27 cellular contexts compared by ENCODE assay signal in the genomic region with DNA sequence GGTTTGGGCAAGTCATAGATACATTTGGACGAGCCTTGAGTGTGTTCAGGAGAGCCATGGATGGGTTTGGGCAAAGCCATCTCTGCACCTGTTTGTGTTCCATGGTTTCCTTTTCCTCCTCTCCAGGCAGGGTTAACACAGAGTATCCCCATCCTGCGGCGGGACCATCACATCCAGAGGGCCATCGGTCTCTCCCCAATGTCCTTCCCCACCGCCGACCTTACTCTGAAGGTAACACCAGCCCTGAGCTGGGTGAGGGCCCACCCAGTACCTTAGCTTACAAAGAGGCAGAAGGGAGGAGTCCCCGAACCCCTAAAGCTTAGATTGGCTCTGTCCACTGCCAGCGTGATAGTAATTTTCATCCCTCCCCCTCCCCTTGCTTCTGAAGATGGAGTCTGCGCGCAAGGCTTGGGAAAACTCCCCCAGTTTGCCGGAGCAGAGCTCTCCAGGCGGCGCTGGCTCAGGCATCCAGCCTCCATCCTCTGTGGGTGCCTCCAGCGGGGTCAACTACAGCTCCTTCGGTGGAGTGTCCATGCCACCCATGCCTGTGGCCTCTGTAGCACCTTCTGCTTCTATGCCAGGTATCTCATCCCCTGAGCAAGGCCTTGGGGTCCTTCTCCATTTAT. TPM values are rescaled to one million over a fixed set of nuclear protein-coding genes. Genes with fewer than 3 reads are reported as not detected.
DNase-seq lines count a peak whose midpoint lies in the region; ATAC-seq and TF ChIP-seq lines count a peak whose summit lies in the region.
"Had no signal": no experiment of that assay in that cellular context is flagged by ENCODE, and none has a peak within 500 bp of the region (broad histone marks: within the 10 kb centered on the region; RNA-seq: fewer than 3 reads in every experiment).

No MANE protein-coding gene starts in this region.

- 93% methylated on average over 15 of the region's 15 CpGs for WGBS in right cardiac atrium
- WGBS in sigmoid colon, 2 donors, result 96% methylated on average over 15 of the region's 15 CpGs
- WGBS in testis, 2 donors, result 89 to 93% methylated on average over 15 of the region's 15 CpGs

- DNase-seq in activated T-cell treated with anti-CD3 and anti-CD28 coated beads, Interleukin-2, amount 50 U/mL, for 72 hours, result no peak
- DNase-seq in activated T-cell treated with anti-CD3 and anti-CD28 coated beads for 4 hours (no peak), GM23338 (ENCODE audit: low spot score) (no peak), right cardiac atrium (peak in 1 of 3 donors; percentile 44), sigmoid colon (peak; percentile 40), HAP-1 (ENCODE audit: low spot score in 2 of 2) (no peak), testis (no peak)
- DNase-seq: 8988T; activated CD4-positive, alpha-beta T cell treated with anti-CD3 and anti-CD28 coated beads, Interleukin-2, amount 10 ng/mL, durations not matched to agents 7 days and 5 days; activated naive CD4-positive, alpha-beta T cell treated with anti-CD3 and anti-CD28 coated beads for 36 hours; activated T-cell treated with anti-CD3 and anti-CD28 coated beads, Interleukin-2, amount 50 U/mL, for 4 hours; amygdala; brain microvascular endothelial cell; Calu3; DND-41; GF-D8; GOT3; immature natural killer cell; mesendoderm; NCI-H1694; RPMI8226 had no signal

- H3K27me3 ChIP-seq in GM23338 (ENCODE audit: insufficient read depth) (no peaks in the 10 kb centered on the region), right cardiac atrium (ENCODE audit: control insufficient read depth, insufficient read depth) (no peaks in the 10 kb centered on the region), sigmoid colon (no peaks in the 10 kb centered on the region), HAP-1 (ENCODE audit: low read depth) (no peaks in the 10 kb centered on the region), testis (no peaks in the 10 kb centered on the region)
- H3K27me3 ChIP-seq: brain microvascular endothelial cell had no signal

- in situ Hi-C loops in HAP-1 (cut with MboI; ENCODE audit: low sequenced_read_pairs), result no loop called here

- TF ChIP-seq EP300 in sigmoid colon (IDR thresholded peaks at IDR 0.05), result no peak

- no peaks in the 10 kb centered on the region for H3K9me2 ChIP-seq in GM23338 (ENCODE audit: insufficient read depth)

- H3K27ac ChIP-seq in GM23338 (ENCODE audit: low read depth) (no peak overlapping the region), right cardiac atrium (ENCODE audit: low read length) (peak overlapping the region; percentile 12), sigmoid colon (peak overlapping the region; percentile 72 to 81 (median 78)), testis (no peak overlapping the region)
- H3K27ac ChIP-seq: brain microvascular endothelial cell, SK-N-MC had no signal

- H2AFZ ChIP-seq in GM23338, result no peak overlapping the region

- H3K36me3 ChIP-seq in GM23338 (ENCODE audit: insufficient read depth) (peaks cover 60% of the 10 kb centered on the region), sigmoid colon (peaks cover 64 to 97% (median 89%) of the 10 kb centered on the region in 4 donors), HAP-1 (replicated peaks) (peaks cover 98% of the 10 kb centered on the region), testis (ENCODE audit: low read depth, missing control alignments) (no peaks in the 10 kb centered on the region)

- no peak for ATAC-seq in activated T-cell treated with anti-CD3 and anti-CD28 coated beads, Interleukin-2, amount 50 U/mL, for 72 hours (replicated peaks in 1 of 2)
- ATAC-seq in GM23338 (no peak), right cardiac atrium (no peak), GM19467 (IDR thresholded peaks at IDR 0.05; ENCODE audit: unreplicated experiment) (no peak)
- ATAC-seq: activated T-cell treated with anti-CD3 and anti-CD28 coated beads, Interleukin-2, amount 50 U/mL, for 4 hours; stimulated activated memory B cell treated with anti-CD40 and anti-IgM and Interleukin-4, amounts not matched to agents 10 μg/mL and 1 μg/mL and 100 μg/mL, for 72 hours; WTC11 had no signal

- intact Hi-C loops in right cardiac atrium (cut with DNase I) (no loop called here), sigmoid colon (cut with DNase I) (loop anchor here (5.0 kb wide), 1 partner anchor 62 kb away; no protein-coding TSS in a partner anchor), testis (cut with DNase I; ENCODE audit: low total_unique reads) (no loop called here)

- no peaks in the 10 kb centered on the region for H3K9me3 Mint-ChIP-seq in activated T-cell treated with anti-CD3 and anti-CD28 coated beads, Interleukin-2, amount 50 U/mL, for 72 hours
- H3K9me3 Mint-ChIP-seq in GM23338, result no peaks in the 10 kb centered on the region
- H3K9me3 Mint-ChIP-seq: activated CD4-positive, alpha-beta T cell treated with anti-CD3 and anti-CD28 coated beads, Interleukin-2, amount 10 ng/mL, durations not matched to agents 7 days and 5 days; activated naive CD4-positive, alpha-beta T cell treated with anti-CD3 and anti-CD28 coated beads for 36 hours; activated T-cell treated with anti-CD3 and anti-CD28 coated beads, Interleukin-2, amount 50 U/mL, for 4 hours; IgD-negative memory B cell; immature natural killer cell; stimulated activated memory B cell treated with anti-CD40 and anti-IgM and Interleukin-4, amounts not matched to agents 10 μg/mL and 1 μg/mL and 100 μg/mL, for 72 hours; WTC11 had no signal

- H3K4me1 Mint-ChIP-seq in activated T-cell treated with anti-CD3 and anti-CD28 coated beads, Interleukin-2, amount 50 U/mL, for 72 hours (ENCODE audit: low read depth), result peaks cover 7% of the 10 kb centered on the region
- no peaks in the 10 kb centered on the region; the same call in 2 of the 3 replicates for H3K4me1 Mint-ChIP-seq in GM23338
- H3K4me1 Mint-ChIP-seq: activated CD4-positive, alpha-beta T cell treated with anti-CD3 and anti-CD28 coated beads, Interleukin-2, amount 10 ng/mL, durations not matched to agents 7 days and 5 days; CD14-positive monocyte; stimulated activated memory B cell treated with anti-CD40 and anti-IgM and Interleukin-4, amounts not matched to agents 10 μg/mL and 1 μg/mL and 100 μg/mL, for 72 hours; WTC11 had no signal

- H3K4me2 ChIP-seq in GM23338, result no peak overlapping the region

- peaks cover 15% of the 10 kb centered on the region for H3K79me2 ChIP-seq in GM23338 (replicated peaks; ENCODE audit: insufficient read depth)

- H3K4me3 ChIP-seq in GM23338, result no peak overlapping the region
- H3K4me3 ChIP-seq in right cardiac atrium (ENCODE audit: low read length), result no peak overlapping the region
- H3K4me3 ChIP-seq in sigmoid colon, result no peak overlapping the region
- H3K4me3 ChIP-seq in HAP-1, result no peak overlapping the region
- H3K4me3 ChIP-seq in testis, result no peak overlapping the region
- H3K4me3 ChIP-seq: SK-N-MC had no signal

- H3F3A ChIP-seq in GM23338 (replicated peaks; ENCODE audit: low read depth), result peaks cover 31% of the 10 kb centered on the region

- H3K4me1 ChIP-seq in GM23338 (ENCODE audit: insufficient read depth) (no peaks in the 10 kb centered on the region), right cardiac atrium (ENCODE audit: control insufficient read depth, insufficient read depth, low read length) (peaks cover 4% of the 10 kb centered on the region), sigmoid colon (peaks cover 0 to 35% (median 16%) of the 10 kb centered on the region in 4 donors), HAP-1 (no peaks in the 10 kb centered on the region), testis (no peaks in the 10 kb centered on the region)

- no peaks in the 10 kb centered on the region for H3K27me3 Mint-ChIP-seq in activated T-cell treated with anti-CD3 and anti-CD28 coated beads, Interleukin-2, amount 50 U/mL, for 72 hours (ENCODE audit: low read depth)
- H3K27me3 Mint-ChIP-seq in GM23338 (ENCODE audit: insufficient read depth, low read depth, poor library complexity), result peaks cover 28% of the 10 kb centered on the region
- H3K27me3 Mint-ChIP-seq: activated CD4-positive, alpha-beta T cell treated with anti-CD3 and anti-CD28 coated beads, Interleukin-2, amount 10 ng/mL, durations not matched to agents 7 days and 5 days; IgD-negative memory B cell; stimulated activated memory B cell treated with anti-CD40 and anti-IgM and Interleukin-4, amounts not matched to agents 10 μg/mL and 1 μg/mL and 100 μg/mL, for 72 hours had no signal

- peaks cover 17 to 33% of the 10 kb centered on the region in 2 donors for H3K36me3 Mint-ChIP-seq in activated T-cell treated with anti-CD3 and anti-CD28 coated beads, Interleukin-2, amount 50 U/mL, for 72 hours (ENCODE audit: insufficient read depth in 2 of 2)
- H3K36me3 Mint-ChIP-seq in GM23338 (ENCODE audit: low read depth), result peaks cover 99% of the 10 kb centered on the region

- no peaks in the 10 kb centered on the region for H3K9me3 ChIP-seq in right cardiac atrium (ENCODE audit: control insufficient read depth, low read length)
- H3K9me3 ChIP-seq in sigmoid colon, result no peaks in the 10 kb centered on the region
- no peaks in the 10 kb centered on the region for H3K9me3 ChIP-seq in HAP-1
- no peaks in the 10 kb centered on the region for H3K9me3 ChIP-seq in testis

- H3K27ac Mint-ChIP-seq in activated T-cell treated with anti-CD3 and anti-CD28 coated beads, Interleukin-2, amount 50 U/mL, for 72 hours, result peak overlapping the region; percentile 44
- peak overlapping the region; percentile 86; the same call in 1 of the 2 replicates for H3K27ac Mint-ChIP-seq in GM23338
- H3K27ac Mint-ChIP-seq: activated CD4-positive, alpha-beta T cell treated with anti-CD3 and anti-CD28 coated beads, Interleukin-2, amount 10 ng/mL, durations not matched to agents 7 days and 5 days; activated naive CD4-positive, alpha-beta T cell treated with anti-CD3 and anti-CD28 coated beads for 36 hours; stimulated activated memory B cell treated with anti-CD40 and anti-IgM and Interleukin-4, amounts not matched to agents 10 μg/mL and 1 μg/mL and 100 μg/mL, for 72 hours; WTC11 had no signal

- H4K20me1 ChIP-seq in GM23338 (replicated peaks; ENCODE audit: insufficient read depth), result peaks cover 4% of the 10 kb centered on the region

- TF ChIP-seq CTCF in GM23338 (conservative IDR thresholded peaks at IDR 0.05; ENCODE audit: low read depth in 2 of 2) (no peak), sigmoid colon (IDR thresholded peaks at IDR 0.05) (no peak), testis (IDR thresholded peaks at IDR 0.05) (no peak)

- TF ChIP-seq POLR2A in sigmoid colon (IDR thresholded peaks at IDR 0.05), result no peak
- no peak for TF ChIP-seq POLR2A in testis (IDR thresholded peaks at IDR 0.05)

- no peak overlapping the region for H3K4me3 Mint-ChIP-seq in activated T-cell treated with anti-CD3 and anti-CD28 coated beads, Interleukin-2, amount 50 U/mL, for 72 hours
- H3K4me3 Mint-ChIP-seq in GM23338, result no peak overlapping the region
- H3K4me3 Mint-ChIP-seq: activated CD4-positive, alpha-beta T cell treated with anti-CD3 and anti-CD28 coated beads, Interleukin-2, amount 10 ng/mL, durations not matched to agents 7 days and 5 days; activated naive CD4-positive, alpha-beta T cell treated with anti-CD3 and anti-CD28 coated beads for 36 hours; activated T-cell treated with anti-CD3 and anti-CD28 coated beads, Interleukin-2, amount 50 U/mL, for 4 hours; CD14-positive monocyte; IgD-negative memory B cell; immature natural killer cell; stimulated activated memory B cell treated with anti-CD40 and anti-IgM and Interleukin-4, amounts not matched to agents 10 μg/mL and 1 μg/mL and 100 μg/mL, for 72 hours; WTC11 had no signal

RNA-seq across cellular contexts. Expression of a gene that starts 18.0 kb away (rescaled TPM):
- 10 to 100 TPM; 47.3 to 52.1 TPM for total RNA-seq in activated T-cell treated with anti-CD3 and anti-CD28 coated beads, Interleukin-2, amount 50 U/mL, for 72 hours
- total RNA-seq in GM23338 (2014; rRNA removed; shearing (Covaris generic)), result 23.7 and 32.4 TPM in 2 replicates
- 17.7 and 20.2 TPM in 2 replicates for polyA plus RNA-seq in GM23338 (2016; fragmentation: Nextera tagmentation; extraction: Ambion mirVana)
- total RNA-seq in right cardiac atrium, result 10 to 100 TPM; 17.3 to 21.9 (median 20.4) TPM
- polyA plus RNA-seq in right cardiac atrium, result 18.4 TPM
- total RNA-seq in sigmoid colon, result 10 to 100 TPM; 21.9 to 61.2 (median 30.0) TPM
- polyA plus RNA-seq in sigmoid colon, result 10 to 100 TPM in 1 of 3 donors, 1 to 10 TPM in 2; 3.6 to 19.8 (median 4.4) TPM
- 100 to 1,000 TPM in 1 of 2 donors, 10 to 100 TPM in 1; 99.7 to 117 TPM for total RNA-seq in testis
- 118 TPM for polyA plus RNA-seq in testis (ENCODE audit: insufficient read depth, low read depth, low replicate concordance)

RNA-seq across cellular contexts. Expression of a gene that starts 46.4 kb away (rescaled TPM):
- total RNA-seq in activated T-cell treated with anti-CD3 and anti-CD28 coated beads, Interleukin-2, amount 50 U/mL, for 72 hours, result 10 to 100 TPM; 19.2 to 29.7 TPM
- 34.6 and 35.9 TPM in 2 replicates for total RNA-seq in GM23338 (2014; rRNA removed; shearing (Covaris generic))
- 23.4 and 24.8 TPM in 2 replicates for polyA plus RNA-seq in GM23338 (2016; fragmentation: Nextera tagmentation; extraction: Ambion mirVana)
- total RNA-seq in right cardiac atrium, result 10 to 100 TPM; 26.1 to 32.0 (median 27.9) TPM
- polyA plus RNA-seq in right cardiac atrium, result 31.5 TPM
- total RNA-seq in sigmoid colon, result 10 to 100 TPM; 35.7 to 67.5 (median 52.0) TPM
- 10 to 100 TPM; 20.8 to 30.1 (median 28.2) TPM for polyA plus RNA-seq in sigmoid colon
- total RNA-seq in testis, result 10 to 100 TPM; 34.3 to 49.9 TPM
- polyA plus RNA-seq in testis (ENCODE audit: insufficient read depth, low read depth, low replicate concordance), result 41.1 TPM

Comparison
In these comparisons a context has a peak if more than half of its experiments do, and no peak if none do; other contexts are left out.
1. H3K27ac ChIP-seq: peak in right cardiac atrium (single experiment) and sigmoid colon (4 of 4); none in GM23338 (single experiment) and testis (0 of 2).